Comparison of ENCODE assay signal across 1 cellular context in the genomic region with DNA sequence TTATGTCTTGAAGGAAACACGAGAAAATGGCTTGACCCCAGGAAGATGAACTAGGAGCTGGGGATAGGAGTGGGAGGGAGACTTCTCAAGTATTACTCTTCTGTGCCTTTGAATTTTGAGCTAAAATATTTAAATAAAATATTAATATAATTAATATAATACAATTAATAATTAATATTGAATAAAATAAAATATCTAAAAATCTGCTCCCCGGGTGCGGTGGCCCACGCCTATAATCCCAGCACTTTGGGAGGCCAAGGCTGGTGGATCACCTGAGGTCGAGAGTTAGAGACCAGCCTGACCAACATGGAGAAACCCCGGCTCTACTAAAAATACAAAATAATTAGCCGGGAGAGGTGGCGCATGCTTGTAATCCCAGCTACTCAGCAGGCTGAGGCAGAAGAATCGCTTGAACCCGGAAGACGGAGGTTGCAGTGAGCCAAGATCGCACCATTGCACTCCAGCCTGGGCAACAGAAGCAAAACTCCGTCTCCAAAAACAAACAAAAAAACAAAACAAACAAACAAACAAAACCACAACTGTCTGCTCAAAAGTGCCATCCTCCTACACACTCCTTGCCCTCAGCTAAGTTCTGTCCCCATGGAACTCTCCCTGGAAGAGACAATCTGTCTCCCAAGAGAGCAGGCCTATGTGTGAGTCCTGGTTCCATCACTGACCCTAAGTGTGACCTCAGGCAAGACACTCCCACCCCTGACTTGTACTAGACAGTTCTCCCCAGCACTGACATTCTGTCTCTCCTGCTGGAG.
TF ChIP-seq lines count a peak whose summit lies in the region.

No MANE protein-coding gene starts in this region.

TF ChIP-seq in A549, 52 proteins besides CTCF, POLR2A, EP300 and RAD21:
- TF ChIP-seq, protein P1, sequence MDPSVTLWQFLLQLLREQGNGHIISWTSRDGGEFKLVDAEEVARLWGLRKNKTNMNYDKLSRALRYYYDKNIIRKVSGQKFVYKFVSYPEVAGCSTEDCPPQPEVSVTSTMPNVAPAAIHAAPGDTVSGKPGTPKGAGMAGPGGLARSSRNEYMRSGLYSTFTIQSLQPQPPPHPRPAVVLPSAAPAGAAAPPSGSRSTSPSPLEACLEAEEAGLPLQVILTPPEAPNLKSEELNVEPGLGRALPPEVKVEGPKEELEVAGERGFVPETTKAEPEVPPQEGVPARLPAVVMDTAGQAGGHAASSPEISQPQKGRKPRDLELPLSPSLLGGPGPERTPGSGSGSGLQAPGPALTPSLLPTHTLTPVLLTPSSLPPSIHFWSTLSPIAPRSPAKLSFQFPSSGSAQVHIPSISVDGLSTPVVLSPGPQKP (IDR thresholded peaks at IDR 0.05; ENCODE audit: low read depth, low read length): no peak
- TF ChIP-seq HEYL (CRISPR knock-in tag; IDR thresholded peaks at IDR 0.05) (peak; percentile 50; the same call in 1 of the 2 replicates), EHMT2 (IDR thresholded peaks at IDR 0.05; ENCODE audit: low read depth) (no peak)
TF ChIP-seq in A549: peak in this region for 1.
